In the genomic region with DNA sequence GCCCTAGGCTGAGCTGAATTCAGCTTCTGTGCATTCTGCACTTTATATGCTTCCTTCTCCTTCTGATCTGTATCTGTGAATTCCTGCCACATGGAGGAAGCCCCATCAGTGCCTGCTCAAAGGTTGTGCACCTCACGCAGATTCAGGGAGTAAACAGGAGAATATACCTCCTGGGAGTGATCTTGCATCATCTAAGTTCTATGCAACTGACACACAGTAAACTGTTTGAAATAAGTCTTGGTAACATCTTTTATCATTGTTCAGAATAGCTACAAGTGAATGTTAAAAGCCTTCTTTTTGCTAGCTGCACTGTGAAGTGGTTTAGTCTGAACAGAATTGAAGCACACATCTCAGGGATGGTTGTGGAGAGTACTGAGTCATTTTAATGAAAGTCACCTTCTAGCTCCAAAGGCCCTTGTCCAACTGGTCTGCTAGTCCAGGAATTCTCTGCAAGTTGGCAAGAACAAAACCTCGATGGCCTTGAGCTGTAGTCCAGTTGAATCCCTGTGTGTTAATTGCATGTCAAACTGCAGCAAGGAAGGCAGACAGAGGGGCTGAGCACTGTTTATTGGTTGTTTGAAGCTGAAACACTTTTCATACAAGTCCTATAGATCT, we compare ENCODE assay signal across 1 cellular context.
TF ChIP-seq lines count a peak whose summit lies in the region.

No MANE protein-coding gene starts in this region.

TF ChIP-seq in GM23338, 12 proteins besides CTCF, POLR2A, EP300 and RAD21 (continued from another document):
- TF ChIP-seq, protein P1, sequence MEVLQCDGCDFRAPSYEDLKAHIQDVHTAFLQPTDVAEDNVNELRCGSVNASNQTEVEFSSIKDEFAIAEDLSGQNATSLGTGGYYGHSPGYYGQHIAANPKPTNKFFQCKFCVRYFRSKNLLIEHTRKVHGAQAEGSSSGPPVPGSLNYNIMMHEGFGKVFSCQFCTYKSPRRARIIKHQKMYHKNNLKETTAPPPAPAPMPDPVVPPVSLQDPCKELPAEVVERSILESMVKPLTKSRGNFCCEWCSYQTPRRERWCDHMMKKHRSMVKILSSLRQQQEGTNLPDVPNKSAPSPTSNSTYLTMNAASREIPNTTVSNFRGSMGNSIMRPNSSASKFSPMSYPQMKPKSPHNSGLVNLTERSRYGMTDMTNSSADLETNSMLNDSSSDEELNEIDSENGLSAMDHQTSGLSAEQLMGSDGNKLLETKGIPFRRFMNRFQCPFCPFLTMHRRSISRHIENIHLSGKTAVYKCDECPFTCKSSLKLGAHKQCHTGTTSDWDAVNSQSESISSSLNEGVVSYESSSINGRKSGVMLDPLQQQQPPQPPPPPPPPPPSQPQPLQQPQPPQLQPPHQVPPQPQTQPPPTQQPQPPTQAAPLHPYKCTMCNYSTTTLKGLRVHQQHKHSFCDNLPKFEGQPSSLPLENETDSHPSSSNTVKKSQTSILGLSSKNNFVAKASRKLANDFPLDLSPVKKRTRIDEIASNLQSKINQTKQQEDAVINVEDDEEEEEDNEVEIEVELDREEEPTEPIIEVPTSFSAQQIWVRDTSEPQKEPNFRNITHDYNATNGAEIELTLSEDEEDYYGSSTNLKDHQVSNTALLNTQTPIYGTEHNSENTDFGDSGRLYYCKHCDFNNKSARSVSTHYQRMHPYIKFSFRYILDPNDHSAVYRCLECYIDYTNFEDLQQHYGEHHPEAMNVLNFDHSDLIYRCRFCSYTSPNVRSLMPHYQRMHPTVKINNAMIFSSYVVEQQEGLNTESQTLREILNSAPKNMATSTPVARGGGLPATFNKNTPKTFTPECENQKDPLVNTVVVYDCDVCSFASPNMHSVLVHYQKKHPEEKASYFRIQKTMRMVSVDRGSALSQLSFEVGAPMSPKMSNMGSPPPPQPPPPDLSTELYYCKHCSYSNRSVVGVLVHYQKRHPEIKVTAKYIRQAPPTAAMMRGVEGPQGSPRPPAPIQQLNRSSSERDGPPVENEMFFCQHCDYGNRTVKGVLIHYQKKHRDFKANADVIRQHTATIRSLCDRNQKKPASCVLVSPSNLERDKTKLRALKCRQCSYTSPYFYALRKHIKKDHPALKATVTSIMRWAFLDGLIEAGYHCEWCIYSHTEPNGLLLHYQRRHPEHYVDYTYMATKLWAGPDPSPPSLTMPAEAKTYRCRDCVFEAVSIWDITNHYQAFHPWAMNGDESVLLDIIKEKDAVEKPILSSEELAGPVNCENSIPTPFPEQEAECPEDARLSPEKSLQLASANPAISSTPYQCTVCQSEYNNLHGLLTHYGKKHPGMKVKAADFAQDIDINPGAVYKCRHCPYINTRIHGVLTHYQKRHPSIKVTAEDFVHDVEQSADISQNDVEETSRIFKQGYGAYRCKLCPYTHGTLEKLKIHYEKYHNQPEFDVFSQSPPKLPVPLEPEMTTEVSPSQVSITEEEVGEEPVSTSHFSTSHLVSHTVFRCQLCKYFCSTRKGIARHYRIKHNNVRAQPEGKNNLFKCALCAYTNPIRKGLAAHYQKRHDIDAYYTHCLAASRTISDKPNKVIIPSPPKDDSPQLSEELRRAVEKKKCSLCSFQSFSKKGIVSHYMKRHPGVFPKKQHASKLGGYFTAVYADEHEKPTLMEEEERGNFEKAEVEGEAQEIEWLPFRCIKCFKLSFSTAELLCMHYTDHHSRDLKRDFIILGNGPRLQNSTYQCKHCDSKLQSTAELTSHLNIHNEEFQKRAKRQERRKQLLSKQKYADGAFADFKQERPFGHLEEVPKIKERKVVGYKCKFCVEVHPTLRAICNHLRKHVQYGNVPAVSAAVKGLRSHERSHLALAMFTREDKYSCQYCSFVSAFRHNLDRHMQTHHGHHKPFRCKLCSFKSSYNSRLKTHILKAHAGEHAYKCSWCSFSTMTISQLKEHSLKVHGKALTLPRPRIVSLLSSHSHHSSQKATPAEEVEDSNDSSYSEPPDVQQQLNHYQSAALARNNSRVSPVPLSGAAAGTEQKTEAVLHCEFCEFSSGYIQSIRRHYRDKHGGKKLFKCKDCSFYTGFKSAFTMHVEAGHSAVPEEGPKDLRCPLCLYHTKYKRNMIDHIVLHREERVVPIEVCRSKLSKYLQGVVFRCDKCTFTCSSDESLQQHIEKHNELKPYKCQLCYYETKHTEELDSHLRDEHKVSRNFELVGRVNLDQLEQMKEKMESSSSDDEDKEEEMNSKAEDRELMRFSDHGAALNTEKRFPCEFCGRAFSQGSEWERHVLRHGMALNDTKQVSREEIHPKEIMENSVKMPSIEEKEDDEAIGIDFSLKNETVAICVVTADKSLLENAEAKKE (CRISPR knock-in tag; IDR thresholded peaks at IDR 0.05) = no peak
- TF ChIP-seq, protein P2, sequence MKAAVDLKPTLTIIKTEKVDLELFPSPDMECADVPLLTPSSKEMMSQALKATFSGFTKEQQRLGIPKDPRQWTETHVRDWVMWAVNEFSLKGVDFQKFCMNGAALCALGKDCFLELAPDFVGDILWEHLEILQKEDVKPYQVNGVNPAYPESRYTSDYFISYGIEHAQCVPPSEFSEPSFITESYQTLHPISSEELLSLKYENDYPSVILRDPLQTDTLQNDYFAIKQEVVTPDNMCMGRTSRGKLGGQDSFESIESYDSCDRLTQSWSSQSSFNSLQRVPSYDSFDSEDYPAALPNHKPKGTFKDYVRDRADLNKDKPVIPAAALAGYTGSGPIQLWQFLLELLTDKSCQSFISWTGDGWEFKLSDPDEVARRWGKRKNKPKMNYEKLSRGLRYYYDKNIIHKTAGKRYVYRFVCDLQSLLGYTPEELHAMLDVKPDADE (IDR thresholded peaks at IDR 0.05) = no peak
- no peak for TF ChIP-seq EZH2phosphoT487 (IDR thresholded peaks at IDR 0.05; ENCODE audit: unreplicated experiment)
- no peak for TF ChIP-seq ZNF114 (CRISPR knock-in tag; IDR thresholded peaks at IDR 0.05)
- TF ChIP-seq, protein P3, sequence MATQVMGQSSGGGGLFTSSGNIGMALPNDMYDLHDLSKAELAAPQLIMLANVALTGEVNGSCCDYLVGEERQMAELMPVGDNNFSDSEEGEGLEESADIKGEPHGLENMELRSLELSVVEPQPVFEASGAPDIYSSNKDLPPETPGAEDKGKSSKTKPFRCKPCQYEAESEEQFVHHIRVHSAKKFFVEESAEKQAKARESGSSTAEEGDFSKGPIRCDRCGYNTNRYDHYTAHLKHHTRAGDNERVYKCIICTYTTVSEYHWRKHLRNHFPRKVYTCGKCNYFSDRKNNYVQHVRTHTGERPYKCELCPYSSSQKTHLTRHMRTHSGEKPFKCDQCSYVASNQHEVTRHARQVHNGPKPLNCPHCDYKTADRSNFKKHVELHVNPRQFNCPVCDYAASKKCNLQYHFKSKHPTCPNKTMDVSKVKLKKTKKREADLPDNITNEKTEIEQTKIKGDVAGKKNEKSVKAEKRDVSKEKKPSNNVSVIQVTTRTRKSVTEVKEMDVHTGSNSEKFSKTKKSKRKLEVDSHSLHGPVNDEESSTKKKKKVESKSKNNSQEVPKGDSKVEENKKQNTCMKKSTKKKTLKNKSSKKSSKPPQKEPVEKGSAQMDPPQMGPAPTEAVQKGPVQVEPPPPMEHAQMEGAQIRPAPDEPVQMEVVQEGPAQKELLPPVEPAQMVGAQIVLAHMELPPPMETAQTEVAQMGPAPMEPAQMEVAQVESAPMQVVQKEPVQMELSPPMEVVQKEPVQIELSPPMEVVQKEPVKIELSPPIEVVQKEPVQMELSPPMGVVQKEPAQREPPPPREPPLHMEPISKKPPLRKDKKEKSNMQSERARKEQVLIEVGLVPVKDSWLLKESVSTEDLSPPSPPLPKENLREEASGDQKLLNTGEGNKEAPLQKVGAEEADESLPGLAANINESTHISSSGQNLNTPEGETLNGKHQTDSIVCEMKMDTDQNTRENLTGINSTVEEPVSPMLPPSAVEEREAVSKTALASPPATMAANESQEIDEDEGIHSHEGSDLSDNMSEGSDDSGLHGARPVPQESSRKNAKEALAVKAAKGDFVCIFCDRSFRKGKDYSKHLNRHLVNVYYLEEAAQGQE (IDR thresholded peaks at IDR 0.05; ENCODE audit: unreplicated experiment) = no peak
- no peak for TF ChIP-seq ZNF331 (CRISPR knock-in tag; IDR thresholded peaks at IDR 0.05; ENCODE audit: low read depth)
